16 cellular contexts compared by ENCODE assay signal in the genomic region with DNA sequence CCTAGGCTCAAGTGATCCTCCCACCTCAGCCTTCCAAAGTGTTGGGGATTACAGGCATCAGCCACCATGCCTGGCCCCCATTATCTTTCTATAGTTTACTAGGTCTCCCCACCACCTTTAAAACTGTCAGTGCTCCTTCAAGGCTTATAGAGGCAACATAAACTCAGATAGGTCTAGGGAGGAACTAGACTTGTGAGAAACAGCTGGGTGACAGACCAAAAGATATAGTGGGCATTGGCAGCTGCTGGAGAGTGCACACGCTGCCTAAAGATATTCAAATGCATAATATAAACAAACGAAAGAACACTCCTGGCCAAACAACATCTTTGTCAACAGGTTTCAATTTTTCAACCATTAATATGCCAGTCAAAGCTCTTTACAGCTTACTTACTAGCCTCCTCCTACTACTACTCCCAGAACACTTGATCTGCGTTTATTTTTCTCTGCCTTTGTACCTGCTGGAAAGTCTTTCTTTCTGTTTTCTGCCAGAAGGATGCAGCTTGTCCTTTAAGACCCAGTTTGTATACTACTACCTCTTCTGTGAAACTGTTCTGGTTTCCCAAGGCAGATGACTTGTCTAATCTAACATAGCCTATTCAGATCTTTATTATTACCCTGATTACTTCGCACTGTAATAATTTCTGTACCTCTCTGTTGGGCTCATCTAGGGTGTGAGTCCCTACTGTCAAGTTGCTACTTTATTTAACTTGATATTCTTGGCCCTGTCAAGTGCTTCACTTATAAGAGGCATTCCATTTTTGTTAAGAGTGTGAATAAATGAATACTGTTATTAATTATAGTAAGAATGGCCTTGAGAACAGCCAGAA. TPM values are rescaled to one million over a fixed set of nuclear protein-coding genes. Genes with fewer than 3 reads are reported as not detected.
A peak's percentile ranks its signal among the peaks of the same experiment; 100 is the strongest.
DNase-seq lines count a peak whose midpoint lies in the region; ATAC-seq and TF ChIP-seq lines count a peak whose summit lies in the region.
"Had no signal": no experiment of that assay in that cellular context is flagged by ENCODE, and none has a peak within 500 bp of the region (broad histone marks: within the 10 kb centered on the region; RNA-seq: fewer than 3 reads in every experiment).

No MANE protein-coding gene starts in this region.

- H3K27ac ChIP-seq in 22Rv1 (peak overlapping the region; percentile 12; the same call in 1 of the 2 replicates), HEK293 (ENCODE audit: extremely low read depth, low read depth, low read length) (no peak overlapping the region), VCaP (peak overlapping the region; percentile 36), left lung (peak overlapping the region in 1 of 2 donors; percentile 19)

- intact Hi-C loops in left lung (cut with DNase I), result no loop called here

- peaks cover 0 to 4% of the 10 kb centered on the region in 2 experiments; a peak in 1 of 3 replicates for H3K36me3 ChIP-seq in HEK293 (ENCODE audit: control insufficient read depth in 2 of 2, insufficient read depth in 1 of 2, low read length in 2 of 2)
- H3K36me3 ChIP-seq in left lung, result no peaks in the 10 kb centered on the region

- no peak overlapping the region for H3K4me3 ChIP-seq in HEK293 (ENCODE audit: low read depth, low read length)
- no peak overlapping the region for H3K4me3 ChIP-seq in left lung
- H3K4me3 ChIP-seq: lung had no signal

- CTCF ChIA-PET in HEK293 (lab: Yijun Ruan, JAX), result interaction anchor here (1.1 to 7.6 kb wide), 2 partner anchors 13 to 138 kb away, joined by 3 to 94 read pairs; a partner anchor contains a TSS

- no peaks in the 10 kb centered on the region for H3K27me3 ChIP-seq in left lung

- no peak for DNase-seq in left lung
- DNase-seq in NCI-H2171 (lab: John Stamatoyannopoulos, UW), result no peak
- DNase-seq in AML-193 (lab: John Stamatoyannopoulos, UW), result no peak
- no peak for DNase-seq in amygdala (lab: John Stamatoyannopoulos, UW)
- DNase-seq: activated CD4-positive, alpha-beta T cell treated with anti-CD3 and anti-CD28 coated beads for 1 hour; activated effector memory CD4-positive, alpha-beta T cell treated with anti-CD3 and anti-CD28 coated beads, Interleukin-2, amount 50 U/mL, for 16 hours; NCI-H1048; NCI-H2171 treated with DMSO at 0.1 percent for 48 hours; SHP77; stimulated activated CD4-positive, alpha-beta T cell treated with anti-CD3 and anti-CD28 coated beads, Interleukin-1b, Interleukin-23, amount 100 ng/mL, for 48 hours had no signal

- H3K4me1 ChIP-seq in HEK293 (ENCODE audit: control insufficient read depth, insufficient read depth, low read length) (peaks cover 22% of the 10 kb centered on the region), left lung (peaks cover 10 to 65% of the 10 kb centered on the region in 2 donors)

- POLR2A ChIA-PET in HEK293 (lab: Yijun Ruan, JAX), result no interaction called here

- ATAC-seq in left lung (peak; percentile 32), GM18909 (IDR thresholded peaks at IDR 0.05; ENCODE audit: poor library complexity, unreplicated experiment) (no peak)
- ATAC-seq: sciatic nerve had no signal

- TF ChIP-seq CTCF in 22Rv1 (IDR thresholded peaks at IDR 0.05), result no peak
- no peak for TF ChIP-seq CTCF in HEK293 (tag by site-specific recombination; IDR thresholded peaks at IDR 0.05)
- no peak for TF ChIP-seq CTCF in VCaP (conservative IDR thresholded peaks at IDR 0.05)
- TF ChIP-seq CTCF in left lung (IDR thresholded peaks at IDR 0.05), result no peak

- H3K9me3 ChIP-seq in HEK293 (ENCODE audit: control insufficient read depth, insufficient read depth, low read depth, low read length) (no peaks in the 10 kb centered on the region), left lung (no peaks in the 10 kb centered on the region)

TF ChIP-seq in HEK293, 187 proteins besides CTCF, POLR2A, EP300 and RAD21:
- no peak for TF ChIP-seq SETDB1 (IDR thresholded peaks at IDR 0.05; ENCODE audit: insufficient read length, low read length)
- no peak for TF ChIP-seq ZNF555 (tag by site-specific recombination; conservative IDR thresholded peaks at IDR 0.05)
- TF ChIP-seq SCRT2 (tag by site-specific recombination; IDR thresholded peaks at IDR 0.05), result peak; percentile 89
- peak; percentile 85 for TF ChIP-seq WT1 (tag by site-specific recombination; IDR thresholded peaks at IDR 0.05)
- TF ChIP-seq, protein P1, sequence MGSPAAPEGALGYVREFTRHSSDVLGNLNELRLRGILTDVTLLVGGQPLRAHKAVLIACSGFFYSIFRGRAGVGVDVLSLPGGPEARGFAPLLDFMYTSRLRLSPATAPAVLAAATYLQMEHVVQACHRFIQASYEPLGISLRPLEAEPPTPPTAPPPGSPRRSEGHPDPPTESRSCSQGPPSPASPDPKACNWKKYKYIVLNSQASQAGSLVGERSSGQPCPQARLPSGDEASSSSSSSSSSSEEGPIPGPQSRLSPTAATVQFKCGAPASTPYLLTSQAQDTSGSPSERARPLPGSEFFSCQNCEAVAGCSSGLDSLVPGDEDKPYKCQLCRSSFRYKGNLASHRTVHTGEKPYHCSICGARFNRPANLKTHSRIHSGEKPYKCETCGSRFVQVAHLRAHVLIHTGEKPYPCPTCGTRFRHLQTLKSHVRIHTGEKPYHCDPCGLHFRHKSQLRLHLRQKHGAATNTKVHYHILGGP (tag by site-specific recombination; IDR thresholded peaks at IDR 0.05), result no peak
- TF ChIP-seq ZNF133 (tag by site-specific recombination; IDR thresholded peaks at IDR 0.05), result no peak
- TF ChIP-seq, protein P2, sequence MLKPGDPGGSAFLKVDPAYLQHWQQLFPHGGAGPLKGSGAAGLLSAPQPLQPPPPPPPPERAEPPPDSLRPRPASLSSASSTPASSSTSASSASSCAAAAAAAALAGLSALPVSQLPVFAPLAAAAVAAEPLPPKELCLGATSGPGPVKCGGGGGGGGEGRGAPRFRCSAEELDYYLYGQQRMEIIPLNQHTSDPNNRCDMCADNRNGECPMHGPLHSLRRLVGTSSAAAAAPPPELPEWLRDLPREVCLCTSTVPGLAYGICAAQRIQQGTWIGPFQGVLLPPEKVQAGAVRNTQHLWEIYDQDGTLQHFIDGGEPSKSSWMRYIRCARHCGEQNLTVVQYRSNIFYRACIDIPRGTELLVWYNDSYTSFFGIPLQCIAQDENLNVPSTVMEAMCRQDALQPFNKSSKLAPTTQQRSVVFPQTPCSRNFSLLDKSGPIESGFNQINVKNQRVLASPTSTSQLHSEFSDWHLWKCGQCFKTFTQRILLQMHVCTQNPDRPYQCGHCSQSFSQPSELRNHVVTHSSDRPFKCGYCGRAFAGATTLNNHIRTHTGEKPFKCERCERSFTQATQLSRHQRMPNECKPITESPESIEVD (tag by site-specific recombination; IDR thresholded peaks at IDR 0.05), result peak; percentile 59
- TF ChIP-seq ZNF266 (tag by site-specific recombination; IDR thresholded peaks at IDR 0.05; ENCODE audit: low read depth), result no peak
- TF ChIP-seq, protein P3, sequence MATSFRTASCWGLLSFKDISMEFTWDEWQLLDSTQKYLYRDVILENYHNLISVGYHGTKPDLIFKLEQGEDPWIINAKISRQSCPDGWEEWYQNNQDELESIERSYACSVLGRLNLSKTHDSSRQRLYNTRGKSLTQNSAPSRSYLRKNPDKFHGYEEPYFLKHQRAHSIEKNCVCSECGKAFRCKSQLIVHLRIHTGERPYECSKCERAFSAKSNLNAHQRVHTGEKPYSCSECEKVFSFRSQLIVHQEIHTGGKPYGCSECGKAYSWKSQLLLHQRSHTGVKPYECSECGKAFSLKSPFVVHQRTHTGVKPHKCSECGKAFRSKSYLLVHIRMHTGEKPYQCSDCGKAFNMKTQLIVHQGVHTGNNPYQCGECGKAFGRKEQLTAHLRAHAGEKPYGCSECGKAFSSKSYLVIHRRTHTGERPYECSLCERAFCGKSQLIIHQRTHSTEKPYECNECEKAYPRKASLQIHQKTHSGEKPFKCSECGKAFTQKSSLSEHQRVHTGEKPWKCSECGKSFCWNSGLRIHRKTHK (tag by site-specific recombination; IDR thresholded peaks at IDR 0.05), result no peak
- TF ChIP-seq ZNF473 (tag by site-specific recombination; IDR thresholded peaks at IDR 0.05), result no peak

RNA-seq across cellular contexts. Expression of a gene that starts 14.3 kb away (rescaled TPM):
- total RNA-seq in left lung, result 10 to 100 TPM; 47.5 to 50.4 TPM

RNA-seq across cellular contexts. Expression of a gene that starts 28.7 kb away (rescaled TPM):
- total RNA-seq in left lung, result 10 to 100 TPM; 23.9 to 25.0 TPM

RNA-seq across cellular contexts. Expression of a gene that starts 35.2 kb away (rescaled TPM):
- total RNA-seq in left lung, result 1 to 10 TPM in 1 of 2 donors, under 1 TPM in 1; 0.34 to 2.0 TPM
- total RNA-seq: sciatic nerve had no signal
